ENCODE assay signal across 8 cellular contexts in genomic region chr10:31604141-31604540, GRCh38.
DNase-seq lines count a peak whose midpoint lies in the region; ATAC-seq and TF ChIP-seq lines count a peak whose summit lies in the region.

No MANE protein-coding gene starts in this region.

- peak overlapping the region; percentile 56 for H3K9ac ChIP-seq in HUES6 (ENCODE audit: low read length)

- no peaks in the 10 kb centered on the region for H3K36me3 Mint-ChIP-seq in memory B cell

- TF ChIP-seq CTCF in AG04450 (IDR thresholded peaks at IDR 0.05; ENCODE audit: low read depth, low read length) = no peak

- POLR2A ChIA-PET in AG04450 (lab: Yijun Ruan, JAX) = interaction anchor here (1.5 kb wide), 1 partner anchor 93 kb away, joined by 3 read pairs; no protein-coding TSS in a partner anchor

- peaks cover 4% of the 10 kb centered on the region for H3K9me3 Mint-ChIP-seq in memory B cell

- ATAC-seq in memory B cell (ENCODE audit: low read depth) = no peak
- ATAC-seq in GM18868 (IDR thresholded peaks at IDR 0.05; ENCODE audit: unreplicated experiment) = no peak
- no peak for ATAC-seq in HG02852 (IDR thresholded peaks at IDR 0.05; ENCODE audit: unreplicated experiment)
- no peak for ATAC-seq in HG03196 (IDR thresholded peaks at IDR 0.05; ENCODE audit: unreplicated experiment)

- H3K27ac ChIP-seq in AG04450 (ENCODE audit: low read depth, low read length) (peak overlapping the region; percentile 65), HUES6 (ENCODE audit: low read depth, low read length) (0 out of 2 replicates have a peak overlapping the region, but pooled peaks have one; percentile 60), angular gyrus (ENCODE audit: low read depth, low read length) (peak overlapping the region; percentile 68)

- peaks cover 10% of the 10 kb centered on the region for H3K27me3 Mint-ChIP-seq in memory B cell

- DNase-seq in AG04450 (ENCODE audit: low read depth, low spot score) (no peak), memory B cell (ENCODE audit: low spot score in 2 of 2) (no peak), globus pallidus (ENCODE audit: low spot score) (no peak)

- H3K27me3 ChIP-seq in AG04450 (ENCODE audit: control insufficient read depth, insufficient read depth, low read length) = no peaks in the 10 kb centered on the region
- H3K27me3 ChIP-seq in HUES6 (ENCODE audit: control insufficient read depth, insufficient read depth, low read length) = no peaks in the 10 kb centered on the region

- peaks cover 7% of the 10 kb centered on the region for H3K4me1 Mint-ChIP-seq in memory B cell

- H3K4me1 ChIP-seq in HUES6 (ENCODE audit: control insufficient read depth, insufficient read depth, low read length) = peaks cover 10% of the 10 kb centered on the region

- peak overlapping the region; percentile 88 for H3K4me3 Mint-ChIP-seq in memory B cell

- H3K36me3 ChIP-seq in HUES6 (ENCODE audit: control insufficient read depth, insufficient read depth, low read length) = no peaks in the 10 kb centered on the region

- H3K4me3 ChIP-seq in AG04450 (ENCODE audit: low read depth, low read length) = no peak overlapping the region; the same call in 1 of the 2 replicates
- peak overlapping the region; percentile 87 for H3K4me3 ChIP-seq in HUES6 (ENCODE audit: low read depth, low read length)

- no peak overlapping the region for H3K27ac Mint-ChIP-seq in memory B cell

- CTCF ChIA-PET in AG04450 (lab: Charles Lee) = no interaction called here

- H3K9me3 ChIP-seq in AG04450 (ENCODE audit: control insufficient read depth, insufficient read depth, low read length) (no peaks in the 10 kb centered on the region; the same call in 1 of the 2 replicates), HUES6 (ENCODE audit: control insufficient read depth, insufficient read depth, low read depth, low read length) (no peaks in the 10 kb centered on the region)
